Comparison of ENCODE assay signal across 1 cellular context in genomic region chr19:44611812-44612295, GRCh38.
A peak's percentile ranks its signal among the peaks of the same experiment; 100 is the strongest.
TF ChIP-seq lines count a peak whose summit lies in the region.

No MANE protein-coding gene starts in this region.

TF ChIP-seq in HepG2, 621 proteins besides CTCF, POLR2A, EP300 and RAD21 (continued from another document and continues in another):
- TF ChIP-seq MLXIP (CRISPR knock-in tag; IDR thresholded peaks at IDR 0.05; ENCODE audit: borderline replicate concordance) (no peak), ZNF282 (IDR thresholded peaks at IDR 0.05; ENCODE audit: partially characterized antibody) (no peak), TBP (CRISPR knock-in tag; IDR thresholded peaks at IDR 0.05) (no peak), CBX5 (CRISPR knock-in tag; IDR thresholded peaks at IDR 0.05; ENCODE audit: borderline replicate concordance) (no peak), ZMYM2 (CRISPR knock-in tag; IDR thresholded peaks at IDR 0.05) (peak; percentile 55; the same call in 1 of the 2 replicates), XBP1 (CRISPR knock-in tag; IDR thresholded peaks at IDR 0.05) (no peak), MYC (CRISPR knock-in tag; IDR thresholded peaks at IDR 0.05; ENCODE audit: borderline replicate concordance) (no peak), AHR (CRISPR knock-in tag; IDR thresholded peaks at IDR 0.05) (no peak), PHF20 (CRISPR knock-in tag; IDR thresholded peaks at IDR 0.05) (no peak), RXRB (CRISPR knock-in tag; IDR thresholded peaks at IDR 0.05; ENCODE audit: borderline replicate concordance) (peak; percentile 57), ZBTB2 (CRISPR knock-in tag; IDR thresholded peaks at IDR 0.05; ENCODE audit: low read depth) (no peak), ZFP36 (IDR thresholded peaks at IDR 0.05; ENCODE audit: borderline replicate concordance, low read depth, low read length, partially characterized antibody) (no peak), ZNF232 (CRISPR knock-in tag; IDR thresholded peaks at IDR 0.05; ENCODE audit: borderline replicate concordance) (no peak), KDM4B (CRISPR knock-in tag; IDR thresholded peaks at IDR 0.05) (no peak), ZBTB25 (CRISPR knock-in tag; IDR thresholded peaks at IDR 0.05) (0 out of 2 replicates have a peak, but pooled peaks have one; percentile 13), TRIM22 (IDR thresholded peaks at IDR 0.05) (no peak), ZNF3 (CRISPR knock-in tag; IDR thresholded peaks at IDR 0.05) (no peak), TAF15 (IDR thresholded peaks at IDR 0.05; ENCODE audit: low read depth, low read length, poor library complexity, severe bottlenecking) (no peak), ZBTB26 (CRISPR knock-in tag; IDR thresholded peaks at IDR 0.05; ENCODE audit: borderline replicate concordance) (no peak), HIC2 (CRISPR knock-in tag; IDR thresholded peaks at IDR 0.05; ENCODE audit: low read depth) (no peak), ELF1 (CRISPR knock-in tag; IDR thresholded peaks at IDR 0.05) (no peak), ZNF224 (CRISPR knock-in tag; IDR thresholded peaks at IDR 0.05) (no peak), JARID2 (CRISPR knock-in tag; IDR thresholded peaks at IDR 0.05; ENCODE audit: insufficient replicate concordance) (no peak), MED1 (CRISPR knock-in tag; IDR thresholded peaks at IDR 0.05) (peak; percentile 45; the same call in 1 of the 2 replicates), MXD4 (CRISPR knock-in tag; IDR thresholded peaks at IDR 0.05) (no peak), ZNF605 (CRISPR knock-in tag; IDR thresholded peaks at IDR 0.05) (no peak), ZFAT (CRISPR knock-in tag; conservative IDR thresholded peaks at IDR 0.05) (no peak)
- TF ChIP-seq, protein P1, sequence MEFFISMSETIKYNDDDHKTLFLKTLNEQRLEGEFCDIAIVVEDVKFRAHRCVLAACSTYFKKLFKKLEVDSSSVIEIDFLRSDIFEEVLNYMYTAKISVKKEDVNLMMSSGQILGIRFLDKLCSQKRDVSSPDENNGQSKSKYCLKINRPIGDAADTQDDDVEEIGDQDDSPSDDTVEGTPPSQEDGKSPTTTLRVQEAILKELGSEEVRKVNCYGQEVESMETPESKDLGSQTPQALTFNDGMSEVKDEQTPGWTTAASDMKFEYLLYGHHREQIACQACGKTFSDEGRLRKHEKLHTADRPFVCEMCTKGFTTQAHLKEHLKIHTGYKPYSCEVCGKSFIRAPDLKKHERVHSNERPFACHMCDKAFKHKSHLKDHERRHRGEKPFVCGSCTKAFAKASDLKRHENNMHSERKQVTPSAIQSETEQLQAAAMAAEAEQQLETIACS (CRISPR knock-in tag; IDR thresholded peaks at IDR 0.05), result no peak
- TF ChIP-seq, protein P2, sequence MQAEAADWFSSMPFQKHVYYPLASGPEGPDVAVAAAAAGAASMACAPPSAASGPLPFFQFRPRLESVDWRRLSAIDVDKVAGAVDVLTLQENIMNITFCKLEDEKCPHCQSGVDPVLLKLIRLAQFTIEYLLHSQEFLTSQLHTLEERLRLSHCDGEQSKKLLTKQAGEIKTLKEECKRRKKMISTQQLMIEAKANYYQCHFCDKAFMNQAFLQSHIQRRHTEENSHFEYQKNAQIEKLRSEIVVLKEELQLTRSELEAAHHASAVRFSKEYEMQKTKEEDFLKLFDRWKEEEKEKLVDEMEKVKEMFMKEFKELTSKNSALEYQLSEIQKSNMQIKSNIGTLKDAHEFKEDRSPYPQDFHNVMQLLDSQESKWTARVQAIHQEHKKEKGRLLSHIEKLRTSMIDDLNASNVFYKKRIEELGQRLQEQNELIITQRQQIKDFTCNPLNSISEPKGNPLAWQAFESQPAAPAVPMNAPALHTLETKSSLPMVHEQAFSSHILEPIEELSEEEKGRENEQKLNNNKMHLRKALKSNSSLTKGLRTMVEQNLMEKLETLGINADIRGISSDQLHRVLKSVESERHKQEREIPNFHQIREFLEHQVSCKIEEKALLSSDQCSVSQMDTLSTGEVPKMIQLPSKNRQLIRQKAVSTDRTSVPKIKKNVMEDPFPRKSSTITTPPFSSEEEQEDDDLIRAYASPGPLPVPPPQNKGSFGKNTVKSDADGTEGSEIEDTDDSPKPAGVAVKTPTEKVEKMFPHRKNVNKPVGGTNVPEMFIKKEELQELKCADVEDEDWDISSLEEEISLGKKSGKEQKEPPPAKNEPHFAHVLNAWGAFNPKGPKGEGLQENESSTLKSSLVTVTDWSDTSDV (CRISPR knock-in tag; IDR thresholded peaks at IDR 0.05), result no peak
- TF ChIP-seq, protein P3, sequence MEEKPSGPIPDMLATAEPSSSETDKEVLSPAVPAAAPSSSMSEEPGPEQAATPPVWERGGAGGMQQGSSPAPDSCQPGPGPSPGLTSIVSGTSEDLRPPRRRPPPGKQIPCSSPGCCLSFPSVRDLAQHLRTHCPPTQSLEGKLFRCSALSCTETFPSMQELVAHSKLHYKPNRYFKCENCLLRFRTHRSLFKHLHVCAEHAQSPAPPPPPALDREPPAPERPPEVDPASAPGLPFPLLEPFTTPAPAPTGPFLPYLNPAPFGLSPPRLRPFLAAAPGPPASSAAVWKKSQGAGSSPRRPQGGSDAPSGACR (CRISPR knock-in tag; IDR thresholded peaks at IDR 0.05), result peak; percentile 74; the same call in 1 of the 2 replicates
- TF ChIP-seq, protein P4, sequence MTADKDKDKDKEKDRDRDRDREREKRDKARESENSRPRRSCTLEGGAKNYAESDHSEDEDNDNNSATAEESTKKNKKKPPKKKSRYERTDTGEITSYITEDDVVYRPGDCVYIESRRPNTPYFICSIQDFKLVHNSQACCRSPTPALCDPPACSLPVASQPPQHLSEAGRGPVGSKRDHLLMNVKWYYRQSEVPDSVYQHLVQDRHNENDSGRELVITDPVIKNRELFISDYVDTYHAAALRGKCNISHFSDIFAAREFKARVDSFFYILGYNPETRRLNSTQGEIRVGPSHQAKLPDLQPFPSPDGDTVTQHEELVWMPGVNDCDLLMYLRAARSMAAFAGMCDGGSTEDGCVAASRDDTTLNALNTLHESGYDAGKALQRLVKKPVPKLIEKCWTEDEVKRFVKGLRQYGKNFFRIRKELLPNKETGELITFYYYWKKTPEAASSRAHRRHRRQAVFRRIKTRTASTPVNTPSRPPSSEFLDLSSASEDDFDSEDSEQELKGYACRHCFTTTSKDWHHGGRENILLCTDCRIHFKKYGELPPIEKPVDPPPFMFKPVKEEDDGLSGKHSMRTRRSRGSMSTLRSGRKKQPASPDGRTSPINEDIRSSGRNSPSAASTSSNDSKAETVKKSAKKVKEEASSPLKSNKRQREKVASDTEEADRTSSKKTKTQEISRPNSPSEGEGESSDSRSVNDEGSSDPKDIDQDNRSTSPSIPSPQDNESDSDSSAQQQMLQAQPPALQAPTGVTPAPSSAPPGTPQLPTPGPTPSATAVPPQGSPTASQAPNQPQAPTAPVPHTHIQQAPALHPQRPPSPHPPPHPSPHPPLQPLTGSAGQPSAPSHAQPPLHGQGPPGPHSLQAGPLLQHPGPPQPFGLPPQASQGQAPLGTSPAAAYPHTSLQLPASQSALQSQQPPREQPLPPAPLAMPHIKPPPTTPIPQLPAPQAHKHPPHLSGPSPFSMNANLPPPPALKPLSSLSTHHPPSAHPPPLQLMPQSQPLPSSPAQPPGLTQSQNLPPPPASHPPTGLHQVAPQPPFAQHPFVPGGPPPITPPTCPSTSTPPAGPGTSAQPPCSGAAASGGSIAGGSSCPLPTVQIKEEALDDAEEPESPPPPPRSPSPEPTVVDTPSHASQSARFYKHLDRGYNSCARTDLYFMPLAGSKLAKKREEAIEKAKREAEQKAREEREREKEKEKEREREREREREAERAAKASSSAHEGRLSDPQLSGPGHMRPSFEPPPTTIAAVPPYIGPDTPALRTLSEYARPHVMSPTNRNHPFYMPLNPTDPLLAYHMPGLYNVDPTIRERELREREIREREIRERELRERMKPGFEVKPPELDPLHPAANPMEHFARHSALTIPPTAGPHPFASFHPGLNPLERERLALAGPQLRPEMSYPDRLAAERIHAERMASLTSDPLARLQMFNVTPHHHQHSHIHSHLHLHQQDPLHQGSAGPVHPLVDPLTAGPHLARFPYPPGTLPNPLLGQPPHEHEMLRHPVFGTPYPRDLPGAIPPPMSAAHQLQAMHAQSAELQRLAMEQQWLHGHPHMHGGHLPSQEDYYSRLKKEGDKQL (CRISPR knock-in tag; IDR thresholded peaks at IDR 0.05; ENCODE audit: low read depth), result no peak
- TF ChIP-seq, protein P5, sequence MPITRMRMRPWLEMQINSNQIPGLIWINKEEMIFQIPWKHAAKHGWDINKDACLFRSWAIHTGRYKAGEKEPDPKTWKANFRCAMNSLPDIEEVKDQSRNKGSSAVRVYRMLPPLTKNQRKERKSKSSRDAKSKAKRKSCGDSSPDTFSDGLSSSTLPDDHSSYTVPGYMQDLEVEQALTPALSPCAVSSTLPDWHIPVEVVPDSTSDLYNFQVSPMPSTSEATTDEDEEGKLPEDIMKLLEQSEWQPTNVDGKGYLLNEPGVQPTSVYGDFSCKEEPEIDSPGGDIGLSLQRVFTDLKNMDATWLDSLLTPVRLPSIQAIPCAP (CRISPR knock-in tag; IDR thresholded peaks at IDR 0.05; ENCODE audit: low read depth), result no peak
